In genomic region chr4:8373270-8373972, GRCh38 we compare ENCODE assay signal across 18 cellular contexts.
"Had no signal": no experiment of that assay in that cellular context is flagged by ENCODE, and none has a peak within 500 bp of the region (broad histone marks: within the 10 kb centered on the region; RNA-seq: fewer than 3 reads in every experiment).

No MANE protein-coding gene starts in this region.

- H3K27ac Mint-ChIP-seq: activated CD4-positive, alpha-beta memory T cell treated with anti-CD3 and anti-CD28 coated beads, Interleukin-2, amount 10 ng/mL, durations not matched to agents 7 days and 5 days; activated CD4-positive, alpha-beta T cell treated with anti-CD3 and anti-CD28 coated beads, Interleukin-2, amount 10 ng/mL, durations not matched to agents 24 days and 14 days; activated naive CD4-positive, alpha-beta T cell treated with anti-CD3 and anti-CD28 coated beads, Interleukin-2, amount 10 ng/mL, durations not matched to agents 7 days and 5 days; activated T-cell treated with anti-CD3 and anti-CD28 coated beads, Interleukin-2, amount 50 U/mL, for 72 hours; memory B cell; stimulated activated naive B cell treated with anti-CD40 and anti-IgM and Interleukin-4, amounts not matched to agents 10 μg/mL and 1 μg/mL and 100 μg/mL, for 72 hours; T-cell; T-helper 2 cell treated with Interferon-gamma antibody and Interleukin-4, amounts not matched to agents 5 μg/mL and 100 μg/mL, for 36 hours had no signal

- H3K27me3 ChIP-seq: sigmoid colon had no signal

- H3K4me3 Mint-ChIP-seq: activated CD4-positive, alpha-beta memory T cell treated with anti-CD3 and anti-CD28 coated beads, Interleukin-2, amount 10 ng/mL, durations not matched to agents 7 days and 5 days; activated CD4-positive, alpha-beta T cell treated with anti-CD3 and anti-CD28 coated beads, Interleukin-2, amount 10 ng/mL, durations not matched to agents 24 days and 14 days; activated naive CD4-positive, alpha-beta T cell treated with anti-CD3 and anti-CD28 coated beads, Interleukin-2, amount 10 ng/mL, durations not matched to agents 7 days and 5 days; activated T-cell treated with anti-CD3 and anti-CD28 coated beads, Interleukin-2, amount 50 U/mL, for 72 hours; memory B cell; nephron progenitor cell; stimulated activated naive B cell treated with anti-CD40 and anti-IgM and Interleukin-4, amounts not matched to agents 10 μg/mL and 1 μg/mL and 100 μg/mL, for 72 hours; T-cell; T-helper 2 cell treated with Interferon-gamma antibody and Interleukin-4, amounts not matched to agents 5 μg/mL and 100 μg/mL, for 36 hours had no signal

- ATAC-seq: activated CD4-positive, CD25-positive, alpha-beta regulatory T cell treated with anti-CD3 and anti-CD28 coated beads, Interleukin-2, amount 50 U/mL, for 24 hours; activated T-cell treated with anti-CD3 and anti-CD28 coated beads, Interleukin-2, amount 50 U/mL, for 72 hours; stimulated activated naive B cell treated with anti-CD40 and anti-IgM and Interleukin-4, amounts not matched to agents 10 μg/mL and 1 μg/mL and 100 μg/mL, for 72 hours; T-cell had no signal

- H3K9me3 Mint-ChIP-seq: activated CD4-positive, alpha-beta memory T cell treated with anti-CD3 and anti-CD28 coated beads, Interleukin-2, amount 10 ng/mL, durations not matched to agents 7 days and 5 days; activated CD4-positive, alpha-beta T cell treated with anti-CD3 and anti-CD28 coated beads, Interleukin-2, amount 10 ng/mL, durations not matched to agents 24 days and 14 days; activated naive CD4-positive, alpha-beta T cell treated with anti-CD3 and anti-CD28 coated beads, Interleukin-2, amount 10 ng/mL, durations not matched to agents 7 days and 5 days; activated T-cell treated with anti-CD3 and anti-CD28 coated beads, Interleukin-2, amount 50 U/mL, for 72 hours; memory B cell; nephron progenitor cell; stimulated activated naive B cell treated with anti-CD40 and anti-IgM and Interleukin-4, amounts not matched to agents 10 μg/mL and 1 μg/mL and 100 μg/mL, for 72 hours; T-cell; T-helper 2 cell treated with Interferon-gamma antibody and Interleukin-4, amounts not matched to agents 5 μg/mL and 100 μg/mL, for 36 hours had no signal

- H3K4me3 ChIP-seq: sigmoid colon had no signal

- H3K27ac ChIP-seq: sigmoid colon, VCaP had no signal

- H3K27me3 Mint-ChIP-seq: activated CD4-positive, alpha-beta memory T cell treated with anti-CD3 and anti-CD28 coated beads, Interleukin-2, amount 10 ng/mL, durations not matched to agents 7 days and 5 days; activated CD4-positive, alpha-beta T cell treated with anti-CD3 and anti-CD28 coated beads, Interleukin-2, amount 10 ng/mL, durations not matched to agents 24 days and 14 days; activated naive CD4-positive, alpha-beta T cell treated with anti-CD3 and anti-CD28 coated beads, Interleukin-2, amount 10 ng/mL, durations not matched to agents 7 days and 5 days; memory B cell; stimulated activated naive B cell treated with anti-CD40 and anti-IgM and Interleukin-4, amounts not matched to agents 10 μg/mL and 1 μg/mL and 100 μg/mL, for 72 hours; T-cell had no signal

- DNase-seq: activated CD4-positive, alpha-beta memory T cell treated with anti-CD3 and anti-CD28 coated beads, Interleukin-2, amount 10 ng/mL, durations not matched to agents 7 days and 5 days; activated CD4-positive, alpha-beta T cell treated with anti-CD3 and anti-CD28 coated beads, Interleukin-2, amount 10 ng/mL, durations not matched to agents 24 days and 14 days; activated effector memory CD4-positive, alpha-beta T cell treated with anti-CD3 and anti-CD28 coated beads, Interleukin-2, amount 50 U/mL, for 16 hours; activated naive CD4-positive, alpha-beta T cell treated with anti-CD3 and anti-CD28 coated beads, Interleukin-2, amount 10 ng/mL, durations not matched to agents 7 days and 5 days; activated T-cell treated with anti-CD3 and anti-CD28 coated beads, Interleukin-2, amount 50 U/mL, for 72 hours; amygdala; nephron progenitor cell; occipital lobe; sigmoid colon; stimulated activated CD4-positive, alpha-beta T cell treated with anti-CD3 and anti-CD28 coated beads, Interleukin-2, amount 100 ng/mL, for 48 hours; stimulated activated CD8-positive, alpha-beta memory T cell treated with anti-CD3 and anti-CD28 coated beads, Interleukin-4, amount 100 ng/mL, for 48 hours; stimulated activated naive B cell treated with anti-CD40 and anti-IgM and Interleukin-4, amounts not matched to agents 10 μg/mL and 1 μg/mL and 100 μg/mL, for 72 hours; T-cell; trophoblast cell had no signal

- H3K9me3 ChIP-seq: sigmoid colon had no signal

- H3K4me1 Mint-ChIP-seq: activated CD4-positive, alpha-beta memory T cell treated with anti-CD3 and anti-CD28 coated beads, Interleukin-2, amount 10 ng/mL, durations not matched to agents 7 days and 5 days; activated CD4-positive, alpha-beta T cell treated with anti-CD3 and anti-CD28 coated beads, Interleukin-2, amount 10 ng/mL, durations not matched to agents 24 days and 14 days; activated naive CD4-positive, alpha-beta T cell treated with anti-CD3 and anti-CD28 coated beads, Interleukin-2, amount 10 ng/mL, durations not matched to agents 7 days and 5 days; memory B cell; stimulated activated naive B cell treated with anti-CD40 and anti-IgM and Interleukin-4, amounts not matched to agents 10 μg/mL and 1 μg/mL and 100 μg/mL, for 72 hours; T-cell had no signal

- H3K36me3 Mint-ChIP-seq: activated naive CD4-positive, alpha-beta T cell treated with anti-CD3 and anti-CD28 coated beads, Interleukin-2, amount 10 ng/mL, durations not matched to agents 7 days and 5 days had no signal
